ENCODE assay signal across 19 cellular contexts in genomic region chr6:48597951-48598350, GRCh38.
DNase-seq lines count a peak whose midpoint lies in the region; TF ChIP-seq lines count a peak whose summit lies in the region.
"Had no signal": no experiment of that assay in that cellular context is flagged by ENCODE, and none has a peak within 500 bp of the region (broad histone marks: within the 10 kb centered on the region; RNA-seq: fewer than 3 reads in every experiment).

No MANE protein-coding gene starts in this region.

- H3K56ac ChIP-seq in mesendoderm (ENCODE audit: low read length) = no peak overlapping the region

- no peak overlapping the region for H2BK120ac ChIP-seq in mesendoderm (ENCODE audit: low read depth, low read length)

- no peak overlapping the region for H4K5ac ChIP-seq in mesendoderm (ENCODE audit: low read length)

- no peaks in the 10 kb centered on the region for H3K27me3 ChIP-seq in adipocyte (replicated peaks; ENCODE audit: control insufficient read depth, insufficient read depth, low read length)
- no peaks in the 10 kb centered on the region for H3K27me3 ChIP-seq in mesendoderm (ENCODE audit: insufficient read depth, low read length, poor library complexity)
- H3K27me3 ChIP-seq: BE2C, MG63, SJSA1 had no signal

- H3K4me3 ChIP-seq in adipocyte (ENCODE audit: low read length) (no peak overlapping the region), retinal pigment epithelial cell (ENCODE audit: low read length) (no peak overlapping the region), mesendoderm (ENCODE audit: low read length) (no peak overlapping the region)
- H3K4me3 ChIP-seq: GM12878, MG63, SJSA1 had no signal

- WGBS in mesendoderm (ENCODE audit: extremely low coverage, insufficient coverage, low lambda C conversion rate) = no CpG with 5 or more reads among the region's 3 CpGs

- no peak overlapping the region for H4K8ac ChIP-seq in mesendoderm (ENCODE audit: low read depth, low read length)

- in situ Hi-C loops in G401 (cut with HindIII; ENCODE audit: low sequenced_read_pairs) = no loop called here

- H3K9ac ChIP-seq in adipocyte (ENCODE audit: low read length) = no peak overlapping the region
- H3K9ac ChIP-seq in mesendoderm (ENCODE audit: low read length) = no peak overlapping the region

- H2BK15ac ChIP-seq in mesendoderm (replicated peaks; ENCODE audit: low read depth) = no peak overlapping the region

- H3K4me1 ChIP-seq in adipocyte (ENCODE audit: control insufficient read depth, insufficient read depth, low read length) (peaks cover 9% of the 10 kb centered on the region), mesendoderm (ENCODE audit: control insufficient read depth, low read depth, low read length) (no peaks in the 10 kb centered on the region)
- H3K4me1 ChIP-seq: BE2C, SJSA1 had no signal

- H2AK5ac ChIP-seq in mesendoderm (ENCODE audit: low read length) = no peak overlapping the region

- TF ChIP-seq CTCF in retinal pigment epithelial cell (conservative IDR thresholded peaks at IDR 0.05; ENCODE audit: low read depth, low read length) = no peak

- H3K9me3 ChIP-seq in adipocyte (ENCODE audit: control insufficient read depth, low read length) = no peaks in the 10 kb centered on the region
- H3K9me3 ChIP-seq: BE2C, MG63, SJSA1 had no signal

- H3K79me1 ChIP-seq in mesendoderm (ENCODE audit: low read length) = no peaks in the 10 kb centered on the region

- no peak overlapping the region for H3K4ac ChIP-seq in mesendoderm (ENCODE audit: low read depth, low read length)

- no peak overlapping the region for H3K27ac ChIP-seq in mesendoderm (ENCODE audit: low read depth, low read length)
- H3K27ac ChIP-seq: SJSA1 had no signal

- H3K79me2 ChIP-seq in mesendoderm (ENCODE audit: control insufficient read depth, insufficient read depth, low read length) = no peaks in the 10 kb centered on the region

- no peaks in the 10 kb centered on the region for H3K36me3 ChIP-seq in adipocyte (ENCODE audit: control insufficient read depth, insufficient read depth, low read length, severe bottlenecking)
- no peaks in the 10 kb centered on the region for H3K36me3 ChIP-seq in mesendoderm (ENCODE audit: control insufficient read depth, insufficient read depth, low read length)
- H3K36me3 ChIP-seq: BE2C, MG63, SJSA1 had no signal

- H3K18ac ChIP-seq in mesendoderm (ENCODE audit: low read length) = no peak overlapping the region

- H3K4me2 ChIP-seq in mesendoderm (ENCODE audit: low read length) = no peak overlapping the region

- H3K23ac ChIP-seq in mesendoderm (ENCODE audit: low read length) = no peak overlapping the region

- DNase-seq in M059J (ENCODE audit: low read depth) = peak; percentile 3
- peak; percentile 57 for DNase-seq in adipocyte (ENCODE audit: low read depth)
- peak; percentile 17 for DNase-seq in fibroblast of peridontal ligament (ENCODE audit: extremely low read depth)
- DNase-seq in retinal pigment epithelial cell (ENCODE audit: low read depth) = peak; percentile 86
- no peak for DNase-seq in DMS79 (lab: John Stamatoyannopoulos, UW)
- DNase-seq in G401 (ENCODE audit: low spot score) = no peak
- no peak for DNase-seq in mesendoderm
- DNase-seq: BE2C, DMS79 treated with DMSO at 0.1 percent for 48 hours, H7, Karpas-422, MG63, NCI-H1417, NCI-H1694 treated with DMSO at 0.1 percent for 48 hours, NCI-H2081 treated with DMSO at 0.1 percent for 48 hours, NCI-H510A treated with DMSO at 0.1 percent for 48 hours, NCI-H748 treated with DMSO at 0.1 percent for 48 hours had no signal

- no peak overlapping the region for H2BK5ac ChIP-seq in mesendoderm (ENCODE audit: low read length)

Comparison
In these comparisons a context has a peak if more than half of its experiments do, and no peak if none do; other contexts are left out.
1. DNase-seq: peak in M059J (single experiment), adipocyte (single experiment), fibroblast of peridontal ligament (single experiment) and retinal pigment epithelial cell (single experiment); none in DMS79 (single experiment), G401 (single experiment) and mesendoderm (single experiment).